Comparison of ENCODE assay signal across 8 cellular contexts in genomic region chr3:3110299-3110630, GRCh38. TPM values are rescaled to one million over a fixed set of nuclear protein-coding genes. Genes with fewer than 3 reads are reported as not detected.
DNase-seq lines count a peak whose midpoint lies in the region; ATAC-seq and TF ChIP-seq lines count a peak whose summit lies in the region.

TSS of gene IL5RA (minus strand) at chr3:3110374. CDS start at chr3:3104984, 5,390 bp downstream.

- H3K9ac ChIP-seq in IMR-90 (ENCODE audit: low read depth, low read length), result no peak within 1 kb of the TSS

- TF ChIP-seq CTCF in IMR-90 (conservative IDR thresholded peaks at IDR 0.05; ENCODE audit: low read depth, low read length), result no peak

- H3K56ac ChIP-seq in IMR-90 (ENCODE audit: extremely low read depth, insufficient read depth, low read length), result no peak within 1 kb of the TSS

- H3K4me3 Mint-ChIP-seq in activated T-cell treated with anti-CD3 and anti-CD28 coated beads, Interleukin-2, amount 50 U/mL, for 4 hours, result peak within 1 kb of the TSS; percentile 34
- H3K4me3 Mint-ChIP-seq in stimulated activated naive CD8-positive, alpha-beta T cell treated with anti-CD3 and anti-CD28 coated beads, Interleukin-15, amount 100 ng/mL, for 72 hours, result no peak within 1 kb of the TSS

- no CpG with 5 or more reads among the region's 4 CpGs for WGBS in IMR-90 (ENCODE audit: extremely low coverage in 2 of 2, insufficient read length in 1 of 2), 2 experiments

- H4K5ac ChIP-seq in IMR-90 (ENCODE audit: low read depth, low read length), result no peak within 1 kb of the TSS

- no peaks in the 10 kb centered on the region for H3K27me3 ChIP-seq in IMR-90 (ENCODE audit: control insufficient read depth, insufficient read depth, low read length)
- H3K27me3 ChIP-seq in effector memory CD4-positive, alpha-beta T cell (replicated peaks; ENCODE audit: control insufficient read depth, insufficient read depth, low read length, poor library complexity, severe bottlenecking), result no peaks in the 10 kb centered on the region

- POLR2A ChIA-PET in IMR-90 (lab: Charles Lee; ENCODE audit: unreplicated experiment), result no interaction called here

- H2BK20ac ChIP-seq in IMR-90 (ENCODE audit: low read depth, low read length), result no peak within 1 kb of the TSS

- H4K20me1 ChIP-seq in IMR-90 (ENCODE audit: insufficient read depth, low read length), result no peaks in the 10 kb centered on the region

- H3K4me3 ChIP-seq in IMR-90 (ENCODE audit: insufficient read depth, low read depth, low read length), result no peak within 1 kb of the TSS; the same call in 1 of the 2 replicates
- peak within 1 kb of the TSS; percentile 23 for H3K4me3 ChIP-seq in effector memory CD4-positive, alpha-beta T cell (ENCODE audit: insufficient read depth, low read depth, low read length, poor library complexity, severe bottlenecking)

- H3K23ac ChIP-seq in IMR-90 (ENCODE audit: low read depth, low read length), result no peak within 1 kb of the TSS

- H2AK9ac ChIP-seq in IMR-90 (replicated peaks; ENCODE audit: low read depth, low read length, poor library complexity), result no peak within 1 kb of the TSS

- no peaks in the 10 kb centered on the region for H3K36me3 ChIP-seq in IMR-90 (ENCODE audit: control insufficient read depth, insufficient read depth, low read length)
- H3K36me3 ChIP-seq in effector memory CD4-positive, alpha-beta T cell (ENCODE audit: control insufficient read depth, insufficient read depth, low read length), result no peaks in the 10 kb centered on the region

- H3K27ac Mint-ChIP-seq in stimulated activated naive CD8-positive, alpha-beta T cell treated with anti-CD3 and anti-CD28 coated beads, Interleukin-15, amount 100 ng/mL, for 72 hours, result no peak within 1 kb of the TSS

- 0 out of 4 replicates have a peak within 1 kb of the TSS, but pooled peaks of 1 of the 2 experiments have one; percentile 41 for H4K8ac ChIP-seq in IMR-90 (ENCODE audit: low read depth in 2 of 2, low read length in 2 of 2)

- H2BK15ac ChIP-seq in IMR-90 (ENCODE audit: low read depth, low read length), result no peak within 1 kb of the TSS

- DNase-seq in activated T-cell treated with anti-CD3 and anti-CD28 coated beads, Interleukin-2, amount 50 U/mL, for 4 hours, result no peak
- no peak for DNase-seq in activated T-cell treated with anti-CD3 and anti-CD28 coated beads, Interleukin-2, amount 50 U/mL, for 48 hours
- no peak for DNase-seq in IMR-90
- peak in 1 of 3 donors; percentile 28 for DNase-seq in effector memory CD4-positive, alpha-beta T cell
- no peak for DNase-seq in stimulated activated naive CD8-positive, alpha-beta T cell treated with anti-CD3 and anti-CD28 coated beads, Interleukin-15, amount 100 ng/mL, for 72 hours
- DNase-seq in stimulated activated CD4-positive, alpha-beta T cell treated with anti-CD3 and anti-CD28 coated beads, Interleukin-4, amount 100 ng/mL, for 4 hours, result no peak
- DNase-seq in epidermal melanocyte (ENCODE audit: insufficient read length, low spot score), result no peak

- intact Hi-C loops in IMR-90 (cut with micrococcal nuclease), result no loop called here

- no peak for TF ChIP-seq RAD21 in IMR-90 (IDR thresholded peaks at IDR 0.05; ENCODE audit: low read length)

- H3K14ac ChIP-seq in IMR-90 (replicated peaks; ENCODE audit: low read depth, low read length), result no peak within 1 kb of the TSS

- dilution Hi-C loops in IMR-90 (cut with HindIII; ENCODE audit: low sequenced_read_pairs, unreplicated experiment), result no loop called here

- H3K27ac ChIP-seq in IMR-90 (ENCODE audit: insufficient read depth, low read length), result no peak within 1 kb of the TSS
- H3K27ac ChIP-seq in effector memory CD4-positive, alpha-beta T cell (ENCODE audit: insufficient read depth, low read length, poor library complexity, severe bottlenecking), result peak within 1 kb of the TSS; percentile 73

- H2BK120ac ChIP-seq in IMR-90 (ENCODE audit: low read depth, low read length), result no peak within 1 kb of the TSS

- H3K9me3 ChIP-seq in IMR-90 (ENCODE audit: control insufficient read depth, insufficient read depth, low read length), result no peaks in the 10 kb centered on the region
- no peaks in the 10 kb centered on the region for H3K9me3 ChIP-seq in effector memory CD4-positive, alpha-beta T cell (ENCODE audit: control insufficient read depth, low read length)

- no peaks in the 10 kb centered on the region for H3K36me3 Mint-ChIP-seq in activated T-cell treated with anti-CD3 and anti-CD28 coated beads, Interleukin-2, amount 50 U/mL, for 4 hours (ENCODE audit: insufficient read depth)

- no peak within 1 kb of the TSS for H4K91ac ChIP-seq in IMR-90 (ENCODE audit: insufficient read depth, low read depth, low read length)

- no peaks in the 10 kb centered on the region for H3K4me1 ChIP-seq in IMR-90 (ENCODE audit: control insufficient read depth, insufficient read depth, low read length)
- H3K4me1 ChIP-seq in effector memory CD4-positive, alpha-beta T cell (ENCODE audit: control insufficient read depth, insufficient read depth, low read length, poor library complexity, severe bottlenecking), result peaks cover 4% of the 10 kb centered on the region

- peak; percentile 48 to 64 for ATAC-seq in activated T-cell treated with anti-CD3 and anti-CD28 coated beads, Interleukin-2, amount 50 U/mL, for 4 hours
- peak; percentile 59 for ATAC-seq in IMR-90 (ENCODE audit: low read depth)
- peak; percentile 28 for ATAC-seq in stimulated activated naive CD8-positive, alpha-beta T cell treated with anti-CD3 and anti-CD28 coated beads, Interleukin-15, amount 100 ng/mL, for 72 hours
- ATAC-seq in GM19455 (IDR thresholded peaks at IDR 0.05; ENCODE audit: unreplicated experiment), result no peak

- no peak within 1 kb of the TSS for H3K4ac ChIP-seq in IMR-90 (ENCODE audit: low read depth, low read length)

- H3K79me1 ChIP-seq in IMR-90 (ENCODE audit: low read depth in 1 of 2, low read length in 2 of 2), result no peaks in the 10 kb centered on the region

- no peak within 1 kb of the TSS for H2AFZ ChIP-seq in IMR-90 (replicated peaks; ENCODE audit: low read length, poor library complexity)

- TF ChIP-seq POLR2A in IMR-90 (IDR thresholded peaks at IDR 0.05; ENCODE audit: low read depth, low read length), result no peak

- no peaks in the 10 kb centered on the region for H3K9me3 Mint-ChIP-seq in activated T-cell treated with anti-CD3 and anti-CD28 coated beads, Interleukin-2, amount 50 U/mL, for 4 hours
- no peaks in the 10 kb centered on the region for H3K9me3 Mint-ChIP-seq in stimulated activated naive CD8-positive, alpha-beta T cell treated with anti-CD3 and anti-CD28 coated beads, Interleukin-15, amount 100 ng/mL, for 72 hours

- H3K9me1 ChIP-seq in IMR-90 (ENCODE audit: insufficient read depth, low read length), result no peaks in the 10 kb centered on the region

- peaks cover 4% of the 10 kb centered on the region for H3K27me3 Mint-ChIP-seq in activated T-cell treated with anti-CD3 and anti-CD28 coated beads, Interleukin-2, amount 50 U/mL, for 4 hours (ENCODE audit: low read depth)
- peaks cover 6% of the 10 kb centered on the region for H3K27me3 Mint-ChIP-seq in stimulated activated naive CD8-positive, alpha-beta T cell treated with anti-CD3 and anti-CD28 coated beads, Interleukin-15, amount 100 ng/mL, for 72 hours

- CTCF ChIA-PET in IMR-90 (lab: Yijun Ruan, JAX), result no interaction called here

- H2AK5ac ChIP-seq in IMR-90 (ENCODE audit: low read depth, low read length), result no peak within 1 kb of the TSS

- H3K18ac ChIP-seq in IMR-90 (ENCODE audit: low read depth, low read length), result no peak within 1 kb of the TSS

- BruUV-seq in IMR-90 (replicated peaks; lab: Mats Ljungman, UMichigan), result no TSS peak

- H2BK5ac ChIP-seq in IMR-90 (ENCODE audit: low read depth, low read length, poor library complexity, severe bottlenecking), result no peak within 1 kb of the TSS

- in situ Hi-C loops in IMR-90 (cut with MboI; ENCODE audit: low sequenced_read_pairs), result no loop called here

- peak within 1 kb of the TSS; percentile 36 for H3K4me2 ChIP-seq in IMR-90 (ENCODE audit: low read depth, low read length)

- peaks cover 22% of the 10 kb centered on the region for H3K4me1 Mint-ChIP-seq in activated T-cell treated with anti-CD3 and anti-CD28 coated beads, Interleukin-2, amount 50 U/mL, for 4 hours (ENCODE audit: low read depth)
- no peaks in the 10 kb centered on the region for H3K4me1 Mint-ChIP-seq in stimulated activated naive CD8-positive, alpha-beta T cell treated with anti-CD3 and anti-CD28 coated beads, Interleukin-15, amount 100 ng/mL, for 72 hours

TF ChIP-seq in IMR-90, 13 proteins besides CTCF, POLR2A, EP300 and RAD21:
- TF ChIP-seq MAZ (IDR thresholded peaks at IDR 0.05; ENCODE audit: borderline replicate concordance, low read depth, low read length) (no peak), BHLHE40 (IDR thresholded peaks at IDR 0.05; ENCODE audit: low read depth, low read length) (no peak), CEBPB (IDR thresholded peaks at IDR 0.05; ENCODE audit: low read depth, low read length) (no peak)
TF ChIP-seq in IMR-90: peak in this region for 0.

RNA-seq across cellular contexts. Expression of gene IL5RA, which starts in this region (rescaled TPM):
- total RNA-seq in activated T-cell treated with anti-CD3 and anti-CD28 coated beads, Interleukin-2, amount 50 U/mL, for 4 hours, result under 1 TPM; 0.10 to 0.35 (median 0.34) TPM
- total RNA-seq in IMR-90 (2012; rRNA removed), result not detected in 2 replicates
- not detected in 2 replicates for polyA plus RNA-seq in IMR-90 (2012; rRNA removed)
- not detected in 2 replicates for polyA plus RNA-seq in IMR-90 (2012; cell fraction: cytosol; rRNA removed)
- polyA plus RNA-seq in IMR-90 (2012; cell fraction: nucleus; rRNA removed; ENCODE audit: low replicate concordance), result not detected in 2 replicates

Comparison
In these comparisons a context has a peak if more than half of its experiments do, and no peak if none do; other contexts are left out.
1. Peak in ATAC-seq in activated T-cell treated with anti-CD3 and anti-CD28 coated beads, Interleukin-2, amount 50 U/mL, for 4 hours; RNA of the gene not detected or under 1 TPM.
2. Peak in ATAC-seq and H3K4me2 ChIP-seq in IMR-90; RNA of the gene not detected or under 1 TPM.